Comparison of ENCODE assay signal across 1 cellular context in the genomic region with DNA sequence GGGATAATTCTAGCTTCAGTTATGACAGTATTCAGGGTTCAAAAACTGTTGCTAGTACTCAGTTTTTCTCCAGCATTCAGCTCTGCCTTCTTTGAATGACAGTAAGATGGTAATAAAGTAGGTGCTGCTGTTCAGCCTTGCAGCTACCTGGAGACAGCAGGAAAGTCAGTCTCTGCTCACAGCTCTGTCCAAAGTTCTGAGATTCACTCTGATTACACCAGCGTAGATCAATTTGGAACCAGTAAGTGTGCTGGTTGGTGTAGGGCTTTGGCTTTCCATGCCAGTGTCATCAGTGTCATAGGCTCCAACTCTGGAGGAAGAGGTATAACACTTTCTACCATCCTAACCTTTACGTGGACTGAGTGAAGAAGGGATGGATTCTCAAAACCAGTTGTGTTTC.
TF ChIP-seq lines count a peak whose summit lies in the region.

No MANE protein-coding gene starts in this region.

TF ChIP-seq in HEK293, 187 proteins besides CTCF, POLR2A, EP300 and RAD21 (continued from another document):
- no peak for TF ChIP-seq PRDM2 (tag by site-specific recombination; IDR thresholded peaks at IDR 0.05; ENCODE audit: borderline replicate concordance)
